12 cellular contexts compared by ENCODE assay signal in genomic region chr3:128155614-128156360, GRCh38.
"Had no signal": no experiment of that assay in that cellular context is flagged by ENCODE, and none has a peak within 500 bp of the region (broad histone marks: within the 10 kb centered on the region; RNA-seq: fewer than 3 reads in every experiment).

No MANE protein-coding gene starts in this region.

- H3K27ac ChIP-seq: lower lobe of right lung, upper lobe of right lung had no signal

- ATAC-seq: activated CD8-positive, alpha-beta memory T cell treated with anti-CD3 and anti-CD28 coated beads, Interleukin-2, amount 10 ng/mL, durations not matched to agents 7 days and 5 days; activated T-cell treated with anti-CD3 and anti-CD28 coated beads, Interleukin-2, amount 50 U/mL, for 4 hours; lower lobe of right lung; stimulated activated memory B cell treated with anti-CD40 and anti-IgM and Interleukin-4, amounts not matched to agents 10 μg/mL and 1 μg/mL and 100 μg/mL, for 72 hours; upper lobe of right lung had no signal

- H3K4me3 ChIP-seq: lower lobe of right lung, upper lobe of right lung had no signal

- DNase-seq: activated CD4-positive, alpha-beta T cell treated with anti-CD3 and anti-CD28 coated beads for 1 hour; activated CD4-positive, alpha-beta T cell treated with anti-CD3 and anti-CD28 coated beads, Interleukin-2, amount 50 U/mL, for 48 hours; activated CD8-positive, alpha-beta memory T cell treated with anti-CD3 and anti-CD28 coated beads, Interleukin-2, amount 10 ng/mL, durations not matched to agents 7 days and 5 days; activated T-cell treated with anti-CD3 and anti-CD28 coated beads, Interleukin-2, amount 50 U/mL, for 4 hours; hypothalamus; kidney glomerular epithelial cell; lower lobe of right lung; midbrain; posterior cingulate gyrus; SW 1271; upper lobe of right lung had no signal

- H3K27ac Mint-ChIP-seq: activated CD8-positive, alpha-beta memory T cell treated with anti-CD3 and anti-CD28 coated beads, Interleukin-2, amount 10 ng/mL, durations not matched to agents 7 days and 5 days; stimulated activated memory B cell treated with anti-CD40 and anti-IgM and Interleukin-4, amounts not matched to agents 10 μg/mL and 1 μg/mL and 100 μg/mL, for 72 hours had no signal

- H3K9me3 ChIP-seq: upper lobe of right lung had no signal

- H3K27me3 ChIP-seq: upper lobe of right lung had no signal

- H3K9me3 Mint-ChIP-seq: activated T-cell treated with anti-CD3 and anti-CD28 coated beads, Interleukin-2, amount 50 U/mL, for 4 hours had no signal

- H3K27me3 Mint-ChIP-seq: activated CD8-positive, alpha-beta memory T cell treated with anti-CD3 and anti-CD28 coated beads, Interleukin-2, amount 10 ng/mL, durations not matched to agents 7 days and 5 days; stimulated activated memory B cell treated with anti-CD40 and anti-IgM and Interleukin-4, amounts not matched to agents 10 μg/mL and 1 μg/mL and 100 μg/mL, for 72 hours had no signal

- H3K36me3 ChIP-seq: upper lobe of right lung had no signal
